In the genomic region with DNA sequence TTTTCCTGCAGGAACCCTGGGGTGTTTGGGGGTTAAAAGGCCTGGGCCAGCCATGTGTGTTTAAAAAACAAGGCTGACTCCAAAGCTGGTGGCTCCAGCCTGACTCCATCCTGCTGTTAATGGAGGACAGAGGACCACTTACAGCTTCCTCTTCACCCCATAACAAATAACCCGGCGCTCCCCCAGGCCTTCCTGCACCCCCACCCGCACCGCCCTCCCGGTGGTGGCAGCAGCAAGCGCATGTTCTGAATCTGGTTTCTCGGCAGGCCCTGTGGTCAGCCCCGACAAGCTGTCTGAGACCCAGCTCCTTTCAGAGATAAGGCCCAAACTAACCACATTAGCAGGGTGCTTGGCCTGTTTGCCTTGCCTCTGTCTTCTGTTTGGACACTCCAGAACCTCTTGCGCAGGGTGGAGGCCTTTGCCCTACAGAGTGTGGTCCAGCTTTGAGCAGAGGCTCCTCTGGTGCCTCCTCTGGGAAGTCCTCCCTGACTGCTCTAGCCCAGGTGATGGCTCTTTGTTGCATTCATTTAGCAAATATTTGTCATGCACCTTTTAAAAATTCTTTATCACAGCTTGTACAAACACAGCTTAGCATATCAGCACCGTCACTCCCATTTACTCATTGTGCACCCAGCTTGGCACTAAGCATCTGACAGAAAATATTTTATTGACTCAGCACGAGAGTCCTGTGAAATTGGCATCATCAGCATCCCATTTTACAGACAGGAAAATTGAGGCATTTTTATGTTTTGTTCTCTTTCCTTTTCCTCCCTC, we compare ENCODE assay signal across 1 cellular context.
TF ChIP-seq lines count a peak whose summit lies in the region.

No MANE protein-coding gene starts in this region.

TF ChIP-seq in H1, 55 proteins besides CTCF, POLR2A, EP300 and RAD21 (continued from another document):
- TF ChIP-seq RBBP5 (IDR thresholded peaks at IDR 0.05; ENCODE audit: borderline replicate concordance, low read depth, low read length), result no peak
